In the genomic region with DNA sequence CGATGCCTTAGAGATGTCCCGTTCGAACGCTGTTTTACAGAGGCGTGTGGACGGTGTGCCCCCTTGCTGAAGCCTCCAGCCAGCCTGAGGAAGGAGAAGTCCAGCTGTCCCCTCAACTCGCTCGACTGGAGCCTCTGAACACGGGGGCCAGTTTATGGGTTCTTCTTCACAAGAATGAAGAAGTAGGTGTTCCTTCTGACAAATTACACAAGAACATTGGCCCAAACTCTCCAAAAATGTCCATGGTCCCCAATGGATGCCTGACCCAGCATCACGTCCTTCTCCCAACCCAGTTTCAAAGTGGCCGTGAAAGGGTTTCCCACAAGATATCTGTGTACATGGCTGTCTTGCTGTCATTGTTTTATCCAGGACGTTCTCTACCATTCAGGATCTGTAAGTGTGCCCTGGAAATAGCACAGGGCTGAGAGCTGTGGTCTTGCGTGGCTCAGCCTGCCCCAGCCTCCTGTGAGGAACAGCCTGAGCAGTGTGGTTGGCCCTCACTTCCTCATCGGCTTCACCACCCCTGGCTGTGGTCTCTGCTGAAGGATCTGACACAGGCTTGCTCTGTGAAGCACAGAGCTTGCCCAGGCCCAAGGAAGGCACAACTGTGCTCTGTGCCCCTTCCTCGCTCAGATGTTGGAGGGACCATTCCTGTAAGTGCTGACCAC, we compare ENCODE assay signal across 8 cellular contexts. TPM values are rescaled to one million over a fixed set of nuclear protein-coding genes. Genes with fewer than 3 reads are reported as not detected.
A peak's percentile ranks its signal among the peaks of the same experiment; 100 is the strongest.
DNase-seq lines count a peak whose midpoint lies in the region; ATAC-seq and TF ChIP-seq lines count a peak whose summit lies in the region.

No MANE protein-coding gene starts in this region.

- intact Hi-C loops in gastrocnemius medialis (cut with DNase I; ENCODE audit: low total_unique reads): no loop called here

- TF ChIP-seq CTCF in WTC11 (IDR thresholded peaks at IDR 0.05): no peak
- no peak for TF ChIP-seq CTCF in gastrocnemius medialis (IDR thresholded peaks at IDR 0.05 in 4 of 5, conservative IDR thresholded peaks at IDR 0.05 in 1 of 5)

- H3K9me3 Mint-ChIP-seq in WTC11: peaks cover 15% of the 10 kb centered on the region

- H3K9me3 ChIP-seq in muscle layer of duodenum (ENCODE audit: control insufficient read depth in 1 of 2, low read length in 2 of 2) (peaks cover 3 to 8% of the 10 kb centered on the region in 2 donors), gastrocnemius medialis (no peaks in the 10 kb centered on the region)

- ATAC-seq in WTC11: no peak
- no peak for ATAC-seq in gastrocnemius medialis
- no peak for ATAC-seq in GM18909 (IDR thresholded peaks at IDR 0.05; ENCODE audit: poor library complexity, unreplicated experiment)

- H3K27me3 Mint-ChIP-seq in WTC11 (ENCODE audit: low read depth): peaks cover 6% of the 10 kb centered on the region

- H3K36me3 ChIP-seq in muscle layer of duodenum (ENCODE audit: control insufficient read depth in 1 of 2, insufficient read depth in 2 of 2, low read length in 2 of 2) (no peaks in the 10 kb centered on the region), gastrocnemius medialis (no peaks in the 10 kb centered on the region)

- no peaks in the 10 kb centered on the region for H3K4me1 ChIP-seq in muscle layer of duodenum (ENCODE audit: control insufficient read depth in 1 of 2, insufficient read depth in 2 of 2, low read length in 2 of 2)
- no peaks in the 10 kb centered on the region for H3K4me1 ChIP-seq in gastrocnemius medialis

- H3K27ac Mint-ChIP-seq in WTC11: no peak overlapping the region

- H3K27me3 ChIP-seq in muscle layer of duodenum (ENCODE audit: low read depth, low read length) (no peaks in the 10 kb centered on the region), gastrocnemius medialis (peaks cover 0 to 7% (median 0%) of the 10 kb centered on the region in 3 donors)

- H3K27ac ChIP-seq in muscle layer of duodenum (ENCODE audit: low read length) (peak overlapping the region; percentile 10), gastrocnemius medialis (no peak overlapping the region)

- in situ Hi-C loops in gastrocnemius medialis (cut with MboI; ENCODE audit: low sequenced_read_pairs in 4 of 4): no loop called here

- POLR2A ChIA-PET in WTC11 (lab: Charles Lee): no interaction called here

- TF ChIP-seq POLR2A in gastrocnemius medialis (IDR thresholded peaks at IDR 0.05): no peak

- H3K4me3 Mint-ChIP-seq in WTC11: no peak overlapping the region

- peaks cover 30% of the 10 kb centered on the region for H3K4me1 Mint-ChIP-seq in WTC11

- peak; percentile 96 for DNase-seq in GDM1 (lab: John Stamatoyannopoulos, UW)
- DNase-seq in KG1 (lab: John Stamatoyannopoulos, UW): peak; percentile 89
- peak; percentile 27 for DNase-seq in activated T-helper 1 cell treated with Interleukin-2 at 50 U/mL for 16 hours (ENCODE audit: low read depth)
- no peak for DNase-seq in WTC11 (ENCODE audit: low spot score)
- no peak for DNase-seq in gastrocnemius medialis
- DNase-seq in NCI-H345 treated with DMSO at 0.1 percent for 48 hours (lab: John Stamatoyannopoulos, UW; ENCODE audit: unreplicated experiment): no peak

- no peak overlapping the region for H3K4me3 ChIP-seq in muscle layer of duodenum (ENCODE audit: low read depth in 1 of 2, low read length in 2 of 2)
- H3K4me3 ChIP-seq in gastrocnemius medialis: no peak overlapping the region

- CTCF ChIA-PET in WTC11 (lab: Charles Lee): no interaction called here

- no peaks in the 10 kb centered on the region; the same call in 1 of the 2 replicates for H3K36me3 Mint-ChIP-seq in WTC11

TF ChIP-seq in WTC11, 78 proteins besides CTCF, POLR2A, EP300 and RAD21:
- TF ChIP-seq NFATC4 (CRISPR knock-in tag; IDR thresholded peaks at IDR 0.05): no peak
- TF ChIP-seq, protein P1, sequence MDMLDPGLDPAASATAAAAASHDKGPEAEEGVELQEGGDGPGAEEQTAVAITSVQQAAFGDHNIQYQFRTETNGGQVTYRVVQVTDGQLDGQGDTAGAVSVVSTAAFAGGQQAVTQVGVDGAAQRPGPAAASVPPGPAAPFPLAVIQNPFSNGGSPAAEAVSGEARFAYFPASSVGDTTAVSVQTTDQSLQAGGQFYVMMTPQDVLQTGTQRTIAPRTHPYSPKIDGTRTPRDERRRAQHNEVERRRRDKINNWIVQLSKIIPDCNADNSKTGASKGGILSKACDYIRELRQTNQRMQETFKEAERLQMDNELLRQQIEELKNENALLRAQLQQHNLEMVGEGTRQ (CRISPR knock-in tag; IDR thresholded peaks at IDR 0.05): no peak
- no peak for TF ChIP-seq GTF2I (CRISPR knock-in tag; conservative IDR thresholded peaks at IDR 0.05)
- TF ChIP-seq, protein P2, sequence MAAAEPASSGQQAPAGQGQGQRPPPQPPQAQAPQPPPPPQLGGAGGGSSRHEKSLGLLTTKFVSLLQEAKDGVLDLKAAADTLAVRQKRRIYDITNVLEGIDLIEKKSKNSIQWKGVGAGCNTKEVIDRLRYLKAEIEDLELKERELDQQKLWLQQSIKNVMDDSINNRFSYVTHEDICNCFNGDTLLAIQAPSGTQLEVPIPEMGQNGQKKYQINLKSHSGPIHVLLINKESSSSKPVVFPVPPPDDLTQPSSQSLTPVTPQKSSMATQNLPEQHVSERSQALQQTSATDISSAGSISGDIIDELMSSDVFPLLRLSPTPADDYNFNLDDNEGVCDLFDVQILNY (CRISPR knock-in tag; IDR thresholded peaks at IDR 0.05): no peak
- no peak for TF ChIP-seq NFE2L1 (CRISPR knock-in tag; IDR thresholded peaks at IDR 0.05)
- no peak for TF ChIP-seq GABPB1 (CRISPR knock-in tag; IDR thresholded peaks at IDR 0.05)
- no peak for TF ChIP-seq ZNF263 (CRISPR knock-in tag; IDR thresholded peaks at IDR 0.05; ENCODE audit: low read depth)
- TF ChIP-seq, protein P3, sequence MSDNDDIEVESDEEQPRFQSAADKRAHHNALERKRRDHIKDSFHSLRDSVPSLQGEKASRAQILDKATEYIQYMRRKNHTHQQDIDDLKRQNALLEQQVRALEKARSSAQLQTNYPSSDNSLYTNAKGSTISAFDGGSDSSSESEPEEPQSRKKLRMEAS (CRISPR knock-in tag; IDR thresholded peaks at IDR 0.05): no peak
- TF ChIP-seq RORB (CRISPR knock-in tag; IDR thresholded peaks at IDR 0.05): no peak
- no peak for TF ChIP-seq NR3C1 (CRISPR knock-in tag; conservative IDR thresholded peaks at IDR 0.05; ENCODE audit: low read depth)
- TF ChIP-seq ZBTB21 (CRISPR knock-in tag; IDR thresholded peaks at IDR 0.05; ENCODE audit: borderline replicate concordance): no peak
- TF ChIP-seq TCF7 (CRISPR knock-in tag; IDR thresholded peaks at IDR 0.05; ENCODE audit: low read depth): no peak

RNA-seq across cellular contexts. Expression of a gene that starts 1.0 kb away (rescaled TPM):
- total RNA-seq in WTC11 (2021): 0.34 to 0.46 TPM in 2 of 3 replicates, not detected in the other
- total RNA-seq in gastrocnemius medialis: 1 to 10 TPM in 1 of 4 donors, under 1 TPM in 2, not detected in 1; 0.80 to 1.3 (median 0.82) TPM

RNA-seq across cellular contexts. Expression of a gene that starts 29.6 kb away (rescaled TPM):
- total RNA-seq in WTC11 (2021): 53.7 to 57.9 TPM (median 56.6 TPM) in 3 replicates
- total RNA-seq in gastrocnemius medialis: 10 to 100 TPM; 15.5 to 33.5 (median 25.1) TPM

Comparison
In these comparisons a context has a peak if more than half of its experiments do, and no peak if none do; other contexts are left out.
1. DNase-seq: peak in GDM1 (single experiment), KG1 (single experiment) and activated T-helper 1 cell treated with Interleukin-2 at 50 U/mL for 16 hours (single experiment); none in WTC11 (single experiment), gastrocnemius medialis (0 of 2) and NCI-H345 treated with DMSO at 0.1 percent for 48 hours (single experiment).